8 cellular contexts compared by ENCODE assay signal in genomic region chr19:51365211-51366049, GRCh38. TPM values are rescaled to one million over a fixed set of nuclear protein-coding genes. Genes with fewer than 3 reads are reported as not detected.
DNase-seq lines count a peak whose midpoint lies in the region; ATAC-seq and TF ChIP-seq lines count a peak whose summit lies in the region.

No MANE protein-coding gene starts in this region.

- TF ChIP-seq CTCF in glutamatergic neuron (IDR thresholded peaks at IDR 0.05; ENCODE audit: partially characterized antibody, unreplicated experiment) (no peak), parathyroid adenoma (IDR thresholded peaks at IDR 0.05) (no peak)

- H3K9me3 Mint-ChIP-seq in CD4-positive, CD25-positive, alpha-beta regulatory T cell = no peaks in the 10 kb centered on the region
- H3K9me3 Mint-ChIP-seq in activated T-helper 1 cell treated with anti-CD3 and anti-CD28 coated beads, Interleukin-12 subunit alpha, Interleukin-12 subunit beta, Interleukin-2, Interleukin-4 antibody, amounts not matched to agents 30 ng/mL and 10 ng/mL and 1 ng/mL, durations not matched to agents 14 hours and 24 hours and 36 hours = no peaks in the 10 kb centered on the region
- H3K9me3 Mint-ChIP-seq in glutamatergic neuron (ENCODE audit: unreplicated experiment) = peaks cover 19% of the 10 kb centered on the region

- H3K36me3 Mint-ChIP-seq in CD4-positive, CD25-positive, alpha-beta regulatory T cell = no peaks in the 10 kb centered on the region
- peaks cover 27% of the 10 kb centered on the region for H3K36me3 Mint-ChIP-seq in activated T-helper 1 cell treated with anti-CD3 and anti-CD28 coated beads, Interleukin-12 subunit alpha, Interleukin-12 subunit beta, Interleukin-2, Interleukin-4 antibody, amounts not matched to agents 30 ng/mL and 10 ng/mL and 1 ng/mL, durations not matched to agents 14 hours and 24 hours and 36 hours (ENCODE audit: low read depth)
- H3K36me3 Mint-ChIP-seq in glutamatergic neuron (ENCODE audit: unreplicated experiment) = no peaks in the 10 kb centered on the region

- H3K4me3 ChIP-seq in CD4-positive, CD25-positive, alpha-beta regulatory T cell (ENCODE audit: low read depth, low read length) = peak overlapping the region; percentile 95
- H3K4me3 ChIP-seq in HUES6 (ENCODE audit: low read depth, low read length) = peak overlapping the region; percentile 64
- peak overlapping the region; percentile 97 for H3K4me3 ChIP-seq in parathyroid adenoma (ENCODE audit: low read depth, low read length)

- no peaks in the 10 kb centered on the region for H3K36me3 ChIP-seq in CD4-positive, CD25-positive, alpha-beta regulatory T cell (ENCODE audit: control insufficient read depth, insufficient read depth, low read length)
- H3K36me3 ChIP-seq in HUES6 (ENCODE audit: control insufficient read depth, insufficient read depth, low read length) (no peaks in the 10 kb centered on the region), parathyroid adenoma (ENCODE audit: control insufficient read depth, insufficient read depth, low read length) (no peaks in the 10 kb centered on the region)

- peak overlapping the region; percentile 100 for H2AFZ ChIP-seq in parathyroid adenoma

- peaks cover 22% of the 10 kb centered on the region for H3K79me2 ChIP-seq in parathyroid adenoma

- H3K4me1 Mint-ChIP-seq in CD4-positive, CD25-positive, alpha-beta regulatory T cell = peaks cover 0 to 60% (median 38%) of the 10 kb centered on the region in 4 donors
- H3K4me1 Mint-ChIP-seq in activated T-helper 1 cell treated with anti-CD3 and anti-CD28 coated beads, Interleukin-12 subunit alpha, Interleukin-12 subunit beta, Interleukin-2, Interleukin-4 antibody, amounts not matched to agents 30 ng/mL and 10 ng/mL and 1 ng/mL, durations not matched to agents 14 hours and 24 hours and 36 hours (ENCODE audit: low read depth) = peaks cover 54% of the 10 kb centered on the region
- peaks cover 5% of the 10 kb centered on the region for H3K4me1 Mint-ChIP-seq in glutamatergic neuron (ENCODE audit: low read depth, unreplicated experiment)

- H3K27me3 ChIP-seq in CD4-positive, CD25-positive, alpha-beta regulatory T cell (ENCODE audit: control insufficient read depth, insufficient read depth, low read length) = no peaks in the 10 kb centered on the region
- H3K27me3 ChIP-seq in HUES6 (ENCODE audit: control insufficient read depth, insufficient read depth, low read length) = no peaks in the 10 kb centered on the region
- no peaks in the 10 kb centered on the region for H3K27me3 ChIP-seq in parathyroid adenoma (ENCODE audit: control insufficient read depth, insufficient read depth, low read length)

- peak in 2 of 3 donors; percentile 25 to 43 for DNase-seq in CD4-positive, CD25-positive, alpha-beta regulatory T cell
- no peak for DNase-seq in activated T-helper 1 cell treated with anti-CD3 and anti-CD28 coated beads, Interleukin-12 subunit alpha, Interleukin-12 subunit beta, Interleukin-2, Interleukin-4 antibody, amounts not matched to agents 30 ng/mL and 10 ng/mL and 1 ng/mL, durations not matched to agents 14 hours and 24 hours and 36 hours (ENCODE audit: low spot score)
- DNase-seq in glutamatergic neuron (no peak), DMS153 treated with DMSO at 0.1 percent for 48 hours (lab: John Stamatoyannopoulos, UW; ENCODE audit: unreplicated experiment) (no peak)

- H3K4me2 ChIP-seq in parathyroid adenoma (ENCODE audit: low read length) = peak overlapping the region; percentile 99

- H3K9ac ChIP-seq in HUES6 (ENCODE audit: low read length) = peak overlapping the region; percentile 80
- H3K9ac ChIP-seq in parathyroid adenoma = peak overlapping the region; percentile 58

- H3K27ac Mint-ChIP-seq in CD4-positive, CD25-positive, alpha-beta regulatory T cell = peak overlapping the region; percentile 94 to 98 (median 96)
- peak overlapping the region; percentile 96 for H3K27ac Mint-ChIP-seq in activated T-helper 1 cell treated with anti-CD3 and anti-CD28 coated beads, Interleukin-12 subunit alpha, Interleukin-12 subunit beta, Interleukin-2, Interleukin-4 antibody, amounts not matched to agents 30 ng/mL and 10 ng/mL and 1 ng/mL, durations not matched to agents 14 hours and 24 hours and 36 hours
- H3K27ac Mint-ChIP-seq in glutamatergic neuron (ENCODE audit: unreplicated experiment) = peak overlapping the region; percentile 96

- peak overlapping the region; percentile 92 to 100 (median 98) for H3K4me3 Mint-ChIP-seq in CD4-positive, CD25-positive, alpha-beta regulatory T cell
- peak overlapping the region; percentile 98 for H3K4me3 Mint-ChIP-seq in activated T-helper 1 cell treated with anti-CD3 and anti-CD28 coated beads, Interleukin-12 subunit alpha, Interleukin-12 subunit beta, Interleukin-2, Interleukin-4 antibody, amounts not matched to agents 30 ng/mL and 10 ng/mL and 1 ng/mL, durations not matched to agents 14 hours and 24 hours and 36 hours
- H3K4me3 Mint-ChIP-seq in glutamatergic neuron (ENCODE audit: unreplicated experiment) = peak overlapping the region; percentile 97

- peaks cover 38% of the 10 kb centered on the region for H3K4me1 ChIP-seq in CD4-positive, CD25-positive, alpha-beta regulatory T cell (ENCODE audit: control insufficient read depth, insufficient read depth, low read length, poor library complexity, severe bottlenecking)
- H3K4me1 ChIP-seq in HUES6 (ENCODE audit: control insufficient read depth, insufficient read depth, low read length) (peaks cover 32% of the 10 kb centered on the region), parathyroid adenoma (peaks cover 10% of the 10 kb centered on the region)

- no peaks in the 10 kb centered on the region for H3K9me3 ChIP-seq in CD4-positive, CD25-positive, alpha-beta regulatory T cell (ENCODE audit: control insufficient read depth in 2 of 2, low read length in 2 of 2)
- H3K9me3 ChIP-seq in HUES6 (ENCODE audit: control insufficient read depth, insufficient read depth, low read depth, low read length) = no peaks in the 10 kb centered on the region
- H3K9me3 ChIP-seq in parathyroid adenoma (ENCODE audit: control insufficient read depth, low read length) = no peaks in the 10 kb centered on the region

- intact Hi-C loops in activated T-helper 1 cell treated with anti-CD3 and anti-CD28 coated beads, Interleukin-12 subunit alpha, Interleukin-12 subunit beta, Interleukin-2, Interleukin-4 antibody, amounts not matched to agents 30 ng/mL and 10 ng/mL and 1 ng/mL, durations not matched to agents 14 hours and 24 hours and 36 hours (cut with micrococcal nuclease) = loop anchor here (2.0 to 5.0 kb wide), 2 partner anchors 42 to 1037 kb away; partner anchors contain the start of gene KCNC3

- no peaks in the 10 kb centered on the region for H3K27me3 Mint-ChIP-seq in CD4-positive, CD25-positive, alpha-beta regulatory T cell
- no peaks in the 10 kb centered on the region for H3K27me3 Mint-ChIP-seq in activated T-helper 1 cell treated with anti-CD3 and anti-CD28 coated beads, Interleukin-12 subunit alpha, Interleukin-12 subunit beta, Interleukin-2, Interleukin-4 antibody, amounts not matched to agents 30 ng/mL and 10 ng/mL and 1 ng/mL, durations not matched to agents 14 hours and 24 hours and 36 hours (ENCODE audit: insufficient read depth)
- peaks cover 10% of the 10 kb centered on the region for H3K27me3 Mint-ChIP-seq in glutamatergic neuron (ENCODE audit: unreplicated experiment)

- no peak for ATAC-seq in CD4-positive, CD25-positive, alpha-beta regulatory T cell (ENCODE audit: low read depth in 2 of 2)
- ATAC-seq in HG02678 (IDR thresholded peaks at IDR 0.05; ENCODE audit: unreplicated experiment) (no peak), GM21528 (IDR thresholded peaks at IDR 0.05; ENCODE audit: low FRiP score, unreplicated experiment) (no peak)

- peak overlapping the region; percentile 84 for H3K27ac ChIP-seq in CD4-positive, CD25-positive, alpha-beta regulatory T cell (ENCODE audit: insufficient read depth, low read length, poor library complexity, severe bottlenecking)
- H3K27ac ChIP-seq in HUES6 (ENCODE audit: low read depth, low read length) = no peak overlapping the region
- peak overlapping the region; percentile 98 for H3K27ac ChIP-seq in parathyroid adenoma

RNA-seq across cellular contexts. Expression of gene ETFB, which starts 0.8 kb away (rescaled TPM):
- total RNA-seq in CD4-positive, CD25-positive, alpha-beta regulatory T cell = 41.7 TPM
- 100 to 1,000 TPM in 1 of 4 donors, 10 to 100 TPM in 3; 68.8 to 113 (median 79.5) TPM for polyA plus RNA-seq in CD4-positive, CD25-positive, alpha-beta regulatory T cell
- total RNA-seq in activated T-helper 1 cell treated with anti-CD3 and anti-CD28 coated beads, Interleukin-12 subunit alpha, Interleukin-12 subunit beta, Interleukin-2, Interleukin-4 antibody, amounts not matched to agents 30 ng/mL and 10 ng/mL and 1 ng/mL, durations not matched to agents 14 hours and 24 hours and 36 hours = 174 and 180 TPM in 2 replicates
- 77.7 TPM for total RNA-seq in glutamatergic neuron (ENCODE audit: unreplicated experiment)

RNA-seq across cellular contexts. Expression of gene CLDND2, which starts 3.4 kb away (rescaled TPM):
- total RNA-seq in CD4-positive, CD25-positive, alpha-beta regulatory T cell = not detected
- under 1 TPM in 1 of 4 donors, not detected in 3; 0.41 TPM for polyA plus RNA-seq in CD4-positive, CD25-positive, alpha-beta regulatory T cell
- total RNA-seq in activated T-helper 1 cell treated with anti-CD3 and anti-CD28 coated beads, Interleukin-12 subunit alpha, Interleukin-12 subunit beta, Interleukin-2, Interleukin-4 antibody, amounts not matched to agents 30 ng/mL and 10 ng/mL and 1 ng/mL, durations not matched to agents 14 hours and 24 hours and 36 hours = 16.2 and 23.2 TPM in 2 replicates
- total RNA-seq in glutamatergic neuron (ENCODE audit: unreplicated experiment) = not detected

RNA-seq across cellular contexts. Expression of gene NKG7, which starts 7.0 kb away (rescaled TPM):
- 1.8 TPM for total RNA-seq in CD4-positive, CD25-positive, alpha-beta regulatory T cell
- 10 to 100 TPM in 1 of 4 donors, 1 to 10 TPM in 3; 2.7 to 12.2 (median 4.5) TPM for polyA plus RNA-seq in CD4-positive, CD25-positive, alpha-beta regulatory T cell
- 376 and 393 TPM in 2 replicates for total RNA-seq in activated T-helper 1 cell treated with anti-CD3 and anti-CD28 coated beads, Interleukin-12 subunit alpha, Interleukin-12 subunit beta, Interleukin-2, Interleukin-4 antibody, amounts not matched to agents 30 ng/mL and 10 ng/mL and 1 ng/mL, durations not matched to agents 14 hours and 24 hours and 36 hours
- not detected for total RNA-seq in glutamatergic neuron (ENCODE audit: unreplicated experiment)

RNA-seq across cellular contexts. Expression of gene LIM2, which starts 22.3 kb away (rescaled TPM):
- not detected for total RNA-seq in CD4-positive, CD25-positive, alpha-beta regulatory T cell
- polyA plus RNA-seq in CD4-positive, CD25-positive, alpha-beta regulatory T cell = not detected
- not detected in 2 replicates for total RNA-seq in activated T-helper 1 cell treated with anti-CD3 and anti-CD28 coated beads, Interleukin-12 subunit alpha, Interleukin-12 subunit beta, Interleukin-2, Interleukin-4 antibody, amounts not matched to agents 30 ng/mL and 10 ng/mL and 1 ng/mL, durations not matched to agents 14 hours and 24 hours and 36 hours
- total RNA-seq in glutamatergic neuron (ENCODE audit: unreplicated experiment) = not detected

RNA-seq across cellular contexts. Expression of gene VSIG10L, which starts 23.5 kb away (rescaled TPM):
- total RNA-seq in CD4-positive, CD25-positive, alpha-beta regulatory T cell = 0.27 TPM
- under 1 TPM in 2 of 4 donors, not detected in 2; 0.15 to 0.37 TPM for polyA plus RNA-seq in CD4-positive, CD25-positive, alpha-beta regulatory T cell
- 5.6 and 6.0 TPM in 2 replicates for total RNA-seq in activated T-helper 1 cell treated with anti-CD3 and anti-CD28 coated beads, Interleukin-12 subunit alpha, Interleukin-12 subunit beta, Interleukin-2, Interleukin-4 antibody, amounts not matched to agents 30 ng/mL and 10 ng/mL and 1 ng/mL, durations not matched to agents 14 hours and 24 hours and 36 hours
- total RNA-seq in glutamatergic neuron (ENCODE audit: unreplicated experiment) = 3.5 TPM

Comparison
In these comparisons a context has a peak if more than half of its experiments do, and no peak if none do; other contexts are left out.
1. DNase-seq: peak in CD4-positive, CD25-positive, alpha-beta regulatory T cell (2 of 3); none in activated T-helper 1 cell treated with anti-CD3 and anti-CD28 coated beads, Interleukin-12 subunit alpha, Interleukin-12 subunit beta, Interleukin-2, Interleukin-4 antibody, amounts not matched to agents 30 ng/mL and 10 ng/mL and 1 ng/mL, durations not matched to agents 14 hours and 24 hours and 36 hours (single experiment), glutamatergic neuron (single experiment) and DMS153 treated with DMSO at 0.1 percent for 48 hours (single experiment).
2. RNA of gene CLDND2, which starts 3.4 kb away (total RNA-seq): 16.2 to 23.2 TPM in activated T-helper 1 cell treated with anti-CD3 and anti-CD28 coated beads, Interleukin-12 subunit alpha, Interleukin-12 subunit beta, Interleukin-2, Interleukin-4 antibody, amounts not matched to agents 30 ng/mL and 10 ng/mL and 1 ng/mL, durations not matched to agents 14 hours and 24 hours and 36 hours; not detected in glutamatergic neuron (single experiment) and not detected in CD4-positive, CD25-positive, alpha-beta regulatory T cell (single experiment); every median in the first group is over 10 times any median in the second.
3. RNA of gene NKG7, which starts 7.0 kb away (total RNA-seq): 376 to 393 TPM in activated T-helper 1 cell treated with anti-CD3 and anti-CD28 coated beads, Interleukin-12 subunit alpha, Interleukin-12 subunit beta, Interleukin-2, Interleukin-4 antibody, amounts not matched to agents 30 ng/mL and 10 ng/mL and 1 ng/mL, durations not matched to agents 14 hours and 24 hours and 36 hours; 1.8 TPM in CD4-positive, CD25-positive, alpha-beta regulatory T cell (single experiment) and not detected in glutamatergic neuron (single experiment); every median in the first group is over 100 times any median in the second.
4. Peak in every context shown above with its lines, with median percentiles within 50 percentile points of each other: H3K4me3 ChIP-seq, H3K27ac Mint-ChIP-seq and H3K4me3 Mint-ChIP-seq.